In genomic region chr6:1554881-1555569, GRCh38 we compare ENCODE assay signal across 8 cellular contexts. TPM values are rescaled to one million over a fixed set of nuclear protein-coding genes. Genes with fewer than 3 reads are reported as not detected.
A peak's percentile ranks its signal among the peaks of the same experiment; 100 is the strongest.
DNase-seq lines count a peak whose midpoint lies in the region; ATAC-seq, FAIRE-seq and TF ChIP-seq lines count a peak whose summit lies in the region.

No MANE protein-coding gene starts in this region.

- FAIRE-seq in frontal cortex (lab: Jason Lieb, UNC), result no peak

- in situ Hi-C loops in Panc1 (cut with HindIII; ENCODE audit: low pct_unique_long_range_greater_than_20kb, low sequenced_read_pairs), result no loop called here

- CTCF ChIA-PET in Panc1 (lab: Charles Lee), result interaction anchor here (0.7 kb wide), 1 partner anchor 1228 kb away, joined by 3 read pairs; no protein-coding TSS in a partner anchor

- no peaks in the 10 kb centered on the region for H3K36me3 ChIP-seq in Panc1 (ENCODE audit: control insufficient read depth, insufficient read depth, low read length)

- intact Hi-C loops in Panc1 (cut with micrococcal nuclease; ENCODE audit: unreplicated experiment), result no loop called here

- peak overlapping the region; percentile 46 for H3K27ac ChIP-seq in Panc1 (ENCODE audit: low read length)

- no peak for DNase-seq in Panc1 (ENCODE audit: low read depth, low spot score)
- DNase-seq in activated gamma-delta T cell treated with anti-CD3 and anti-CD28 coated beads, Interleukin-2, amount 50 U/mL, for 16 hours (ENCODE audit: low read depth), result peak; percentile 24
- DNase-seq in frontal cortex (ENCODE audit: low spot score in 2 of 2), result peak; percentile 81 to 87
- peak; percentile 19 for DNase-seq in occipital lobe (lab: John Stamatoyannopoulos, UW)
- DNase-seq in superior temporal gyrus (ENCODE audit: extremely low spot score), result peak; percentile 73
- no peak for DNase-seq in SHP77 (lab: John Stamatoyannopoulos, UW)

- H3K27me3 ChIP-seq in Panc1 (ENCODE audit: control insufficient read depth, insufficient read depth, low read length), result peaks cover 10% of the 10 kb centered on the region

- ATAC-seq in GM19351 (IDR thresholded peaks at IDR 0.05; ENCODE audit: unreplicated experiment), result peak; percentile 67
- peak; percentile 89 for ATAC-seq in Panc1
- no peak for ATAC-seq in HG03378 (IDR thresholded peaks at IDR 0.05; ENCODE audit: unreplicated experiment)

- H3K9me3 ChIP-seq in Panc1 (ENCODE audit: control insufficient read depth, insufficient read depth, low read depth, low read length), result no peaks in the 10 kb centered on the region

- TF ChIP-seq CTCF in Panc1 (IDR thresholded peaks at IDR 0.05), result peak; percentile 78

- peak overlapping the region; percentile 33 to 36 for H3K4me3 ChIP-seq in Panc1 (ENCODE audit: low read depth in 2 of 2, low read length in 2 of 2)

- BruUV-seq in Panc1 (replicated peaks; lab: Mats Ljungman, UMichigan), result no TSS peak

- POLR2A ChIA-PET in Panc1 (lab: Charles Lee), result no interaction called here

- no peaks in the 10 kb centered on the region for H3K4me1 ChIP-seq in Panc1 (ENCODE audit: control insufficient read depth, insufficient read depth, low read length)

RNA-seq across cellular contexts. Expression of gene FOXC1, which starts 54.7 kb away (rescaled TPM):
- total RNA-seq in Panc1 (2021; ENCODE audit: unreplicated experiment), result 6.7 TPM
- 3.5 TPM for polyA plus RNA-seq in Panc1 (2012; ENCODE audit: insufficient read length)
- total RNA-seq in frontal cortex, result 4.1 TPM
- 4.8 TPM for total RNA-seq in occipital lobe

Comparison
In these comparisons a context has a peak if more than half of its experiments do, and no peak if none do; other contexts are left out.
1. DNase-seq: peak in activated gamma-delta T cell treated with anti-CD3 and anti-CD28 coated beads, Interleukin-2, amount 50 U/mL, for 16 hours (single experiment), frontal cortex (2 of 2), occipital lobe (single experiment) and superior temporal gyrus (single experiment); none in Panc1 (single experiment) and SHP77 (0 of 2).